In the genomic region with DNA sequence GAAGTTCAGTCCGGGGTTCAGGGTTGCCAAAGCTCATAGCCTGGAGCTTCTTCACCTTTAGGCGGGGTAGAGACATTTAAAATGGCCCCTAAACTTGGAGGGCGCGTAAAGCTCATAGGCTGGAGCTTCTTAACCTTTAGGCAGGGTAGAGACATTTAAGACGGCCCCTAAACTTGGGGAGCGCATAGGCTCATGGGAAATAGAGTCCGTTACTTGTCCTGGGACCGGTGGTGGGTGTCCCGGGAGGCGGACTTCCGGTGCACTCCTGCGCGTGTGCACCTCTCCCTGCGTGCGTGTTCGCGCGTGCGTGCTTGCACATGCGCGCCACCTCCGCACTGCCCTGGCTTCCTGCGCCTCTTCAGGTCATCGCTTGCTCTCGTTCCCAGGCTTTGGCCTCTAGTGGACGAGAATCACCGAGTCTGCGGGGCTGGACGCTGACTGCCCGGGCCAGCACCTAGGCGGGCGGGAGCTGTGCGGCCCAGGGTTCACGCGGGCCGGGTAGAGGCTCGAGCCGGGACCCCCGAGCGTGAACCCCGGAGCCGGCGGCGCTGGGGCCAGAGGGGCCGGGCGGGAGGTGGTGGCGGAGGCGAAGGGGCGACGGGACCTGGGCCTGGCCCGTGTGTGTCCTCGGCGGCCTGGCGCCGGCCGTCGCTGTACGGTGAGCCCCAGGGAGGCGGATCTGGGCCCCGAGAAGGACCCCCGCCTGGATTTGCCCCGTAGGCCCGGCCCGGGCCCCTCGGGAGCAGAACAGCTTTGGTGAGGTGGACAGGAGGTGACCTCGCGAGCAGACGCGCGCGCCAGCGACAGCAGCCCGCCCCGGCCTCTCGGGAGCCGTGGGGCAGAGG, we compare ENCODE assay signal across 8 cellular contexts. TPM values are rescaled to one million over a fixed set of nuclear protein-coding genes. Genes with fewer than 3 reads are reported as not detected.
DNase-seq lines count a peak whose midpoint lies in the region; ATAC-seq and TF ChIP-seq lines count a peak whose summit lies in the region.
"Not testable (repeated sequence)": the region's sequence is repeated elsewhere in the genome, so short reads cannot be mapped to it uniquely, and the experiment has no call there.

No MANE protein-coding gene starts in this region.

- H3K4me1 Mint-ChIP-seq in Caco-2 (ENCODE audit: low read depth, unreplicated experiment), result not testable (repeated sequence)

- peak in 1 of 2 experiments; percentile 32 for TF ChIP-seq CTCF in Caco-2 (IDR thresholded peaks at IDR 0.05; ENCODE audit: insufficient read depth in 1 of 2, low read depth in 1 of 2, low read length in 1 of 2, severe bottlenecking in 1 of 2, unreplicated experiment in 1 of 2)

- ATAC-seq in GM21360 (IDR thresholded peaks at IDR 0.05; ENCODE audit: unreplicated experiment), result peak; percentile 100

- not testable (repeated sequence) for H3K27me3 Mint-ChIP-seq in Caco-2 (ENCODE audit: insufficient read depth, unreplicated experiment)

- H3K4me3 ChIP-seq in Caco-2 (ENCODE audit: low read depth, low read length) (peak overlapping the region; percentile 70), endocrine pancreas (ENCODE audit: control insufficient read depth, insufficient read depth, low read length) (peak overlapping the region; percentile 10)

- H3K36me3 ChIP-seq in Caco-2 (ENCODE audit: control insufficient read depth, insufficient read depth, low read length); endocrine pancreas (ENCODE audit: control insufficient read depth, insufficient read depth, low read length): not testable (repeated sequence)

- peak overlapping the region; percentile 93 for H3K4me3 Mint-ChIP-seq in Caco-2 (ENCODE audit: unreplicated experiment)

- POLR2A ChIA-PET in Caco-2 (lab: Charles Lee), result interaction anchor here (0.7 to 1.0 kb wide), 3 partner anchors 30 to 77 kb away, joined by 4 to 5 read pairs (median 5); partner anchors contain the start of gene SH2B2

- H3K9ac ChIP-seq in endocrine pancreas (ENCODE audit: control insufficient read depth, insufficient read depth, low read length), result peak overlapping the region; percentile 60

- peaks cover 33% of the 10 kb centered on the region for H3K36me3 Mint-ChIP-seq in Caco-2 (ENCODE audit: insufficient read depth, unreplicated experiment)

- H3K9me3 ChIP-seq in Caco-2; endocrine pancreas (ENCODE audit: control insufficient read depth, low read length): not testable (repeated sequence)

- CTCF ChIA-PET in Caco-2 (lab: Charles Lee), result interaction anchor here (0.6 to 1.0 kb wide), 7 partner anchors 29 to 763 kb away, joined by 3 to 4 read pairs (median 3); partner anchors contain the start of genes PRKRIP1 and SH2B2

- intact Hi-C loops in Caco-2 (cut with micrococcal nuclease; ENCODE audit: unreplicated experiment), result loop anchor here (1.0 kb wide), 1 partner anchor 30 kb away; no protein-coding TSS in a partner anchor

- H3K27ac Mint-ChIP-seq in Caco-2 (ENCODE audit: unreplicated experiment), result peak overlapping the region; percentile 72

- not testable (repeated sequence) for H3K4me1 ChIP-seq in Caco-2; endocrine pancreas (ENCODE audit: control insufficient read depth, insufficient read depth, low read length)

- BruUV-seq in Caco-2 (replicated peaks; lab: Mats Ljungman, UMichigan), result not testable (repeated sequence)

- DNase-seq in Caco-2, result peak; percentile 98 to 99
- DNase-seq in HT-29 (ENCODE audit: low spot score), result peak; percentile 99
- DNase-seq in NK-92 treated with Interleukin-12 subunit alpha and Interleukin-12 subunit beta, amount 100 ng/mL, for 24 hours (lab: John Stamatoyannopoulos, UW), result peak; percentile 97
- DNase-seq in activated CD8-positive, alpha-beta memory T cell treated with anti-CD3 and anti-CD28 coated beads for 48 hours (ENCODE audit: low read depth in 2 of 3, low spot score in 2 of 3), result peak; percentile 62 to 87 (median 82)
- peak; percentile 96 for DNase-seq in mesenteric fat pad (ENCODE audit: low spot score)
- peak; percentile 79 for DNase-seq in stimulated activated CD8-positive, alpha-beta memory T cell treated with anti-CD3 and anti-CD28 coated beads, Interleukin-15, amount 100 ng/mL, for 1 hour (ENCODE audit: low read depth)

- H3K27me3 ChIP-seq in Caco-2 (replicated peaks; ENCODE audit: control insufficient read depth, insufficient read depth, low read length); endocrine pancreas (ENCODE audit: control insufficient read depth, insufficient read depth, low read length): not testable (repeated sequence)

- not testable (repeated sequence) for H3K9me3 Mint-ChIP-seq in Caco-2 (ENCODE audit: unreplicated experiment)

RNA-seq across cellular contexts. Expression of gene SPDYE6, which starts 7.5 kb away (rescaled TPM):
- total RNA-seq in Caco-2 (2022) (not detected in 2 replicates), mesenteric fat pad (not detected)
- total RNA-seq in HT-29 (2014; rRNA removed; shearing (Covaris generic)), result not detected in 2 replicates

RNA-seq across cellular contexts. Expression of gene PRKRIP1, which starts 32.4 kb away (rescaled TPM):
- total RNA-seq in Caco-2 (2022), result 34.2 and 35.2 TPM in 2 replicates
- total RNA-seq in HT-29 (2014; rRNA removed; shearing (Covaris generic)), result 34.8 and 38.8 TPM in 2 replicates
- 19.3 TPM for total RNA-seq in mesenteric fat pad

Comparison
In these comparisons a context has a peak if more than half of its experiments do, and no peak if none do; other contexts are left out.
1. Peak in every context shown above with its lines: DNase-seq, ATAC-seq and H3K4me3 ChIP-seq.